In genomic region chr3:128179474-128179819, GRCh38 we compare ENCODE assay signal across 17 cellular contexts. TPM values are rescaled to one million over a fixed set of nuclear protein-coding genes. Genes with fewer than 3 reads are reported as not detected.
DNase-seq lines count a peak whose midpoint lies in the region; ATAC-seq and TF ChIP-seq lines count a peak whose summit lies in the region.
"Had no signal": no experiment of that assay in that cellular context is flagged by ENCODE, and none has a peak within 500 bp of the region (broad histone marks: within the 10 kb centered on the region; RNA-seq: fewer than 3 reads in every experiment).

No MANE protein-coding gene starts in this region.

- peaks cover 13% of the 10 kb centered on the region for H3K79me1 ChIP-seq in mesenchymal stem cell (replicated peaks; ENCODE audit: low read length, poor library complexity, severe bottlenecking)

- WGBS in right cardiac atrium = 58% methylated on average over 7 of the region's 7 CpGs
- WGBS in mesenchymal stem cell = 82% methylated on average over 7 of the region's 7 CpGs

- H3K4me3 Mint-ChIP-seq in effector memory CD8-positive, alpha-beta T cell = no peak overlapping the region
- H3K4me3 Mint-ChIP-seq: B cell had no signal

- DNase-seq in right cardiac atrium (no peak), Right ventricle myocardium superior (no peak), mesenchymal stem cell (no peak), uterus (no peak), HPDE6-E6E7 (ENCODE audit: extremely low spot score) (no peak)
- DNase-seq in effector memory CD8-positive, alpha-beta T cell = no peak
- DNase-seq in stimulated activated CD4-positive, alpha-beta T cell treated with anti-CD3 and anti-CD28 coated beads, Interleukin-2, amount 100 ng/mL, for 24 hours = no peak
- DNase-seq: 8988T; activated gamma-delta T cell; EL; H7; NCI-H1694; ovary; stimulated activated CD4-positive, alpha-beta T cell treated with anti-CD3 and anti-CD28 coated beads, Interleukin-1b, Interleukin-23, amount 100 ng/mL, for 48 hours; stomach had no signal

- no peak overlapping the region for H4K91ac ChIP-seq in mesenchymal stem cell (ENCODE audit: low read length)

- no peaks in the 10 kb centered on the region for H3K9me3 Mint-ChIP-seq in effector memory CD8-positive, alpha-beta T cell

- H3K4me1 ChIP-seq in right cardiac atrium (ENCODE audit: control insufficient read depth, insufficient read depth, low read length) (peaks cover 8% of the 10 kb centered on the region), mesenchymal stem cell (ENCODE audit: control insufficient read depth, insufficient read depth, low read depth, low read length) (peaks cover 2% of the 10 kb centered on the region), uterus (peaks cover 0 to 11% of the 10 kb centered on the region in 2 donors)

- ATAC-seq in right cardiac atrium (no peak), Right ventricle myocardium superior (ENCODE audit: poor library complexity) (no peak), HG03378 (IDR thresholded peaks at IDR 0.05; ENCODE audit: unreplicated experiment) (no peak)
- ATAC-seq in effector memory CD8-positive, alpha-beta T cell (replicated peaks) = no peak

- no peak overlapping the region for H3K23ac ChIP-seq in mesenchymal stem cell (ENCODE audit: low read length in 2 of 2)

- no peaks in the 10 kb centered on the region for H3K27me3 Mint-ChIP-seq in effector memory CD8-positive, alpha-beta T cell
- H3K27me3 Mint-ChIP-seq: B cell had no signal

- H3K36me3 Mint-ChIP-seq in effector memory CD8-positive, alpha-beta T cell (ENCODE audit: insufficient read depth) = no peaks in the 10 kb centered on the region

- no peaks in the 10 kb centered on the region for H3K27me3 ChIP-seq in right cardiac atrium (ENCODE audit: control insufficient read depth, insufficient read depth)
- H3K27me3 ChIP-seq in mesenchymal stem cell (ENCODE audit: control insufficient read depth in 1 of 2, insufficient read depth in 1 of 2, low read length in 2 of 2) = no peaks in the 10 kb centered on the region
- no peaks in the 10 kb centered on the region for H3K27me3 ChIP-seq in uterus
- H3K27me3 ChIP-seq: ovary, stomach had no signal

- H3K4me3 ChIP-seq in right cardiac atrium (ENCODE audit: low read length) = peak overlapping the region; percentile 27
- H3K4me3 ChIP-seq in mesenchymal stem cell (ENCODE audit: insufficient read depth in 1 of 2, low read depth in 1 of 2, low read length in 2 of 2) = peak overlapping the region in 1 of 2 experiments; percentile 69
- peak overlapping the region; percentile 2 to 29 for H3K4me3 ChIP-seq in uterus
- H3K4me3 ChIP-seq: ovary, stomach had no signal

- no peak overlapping the region for H4K8ac ChIP-seq in mesenchymal stem cell (ENCODE audit: low read length)

- intact Hi-C loops in right cardiac atrium (cut with DNase I) (loop anchor here in 2 of 4 donors (10.0 kb wide), 3 partner anchors 135 to 315 kb away; partner anchors contain the start of gene GATA2 (in 1 of the 2)), Right ventricle myocardium superior (cut with DNase I) (no loop called here), uterus (cut with DNase I; ENCODE audit: low total_unique reads) (loop anchor here (5.0 kb wide), 1 partner anchor 308 kb away; no protein-coding TSS in a partner anchor)

- H2BK120ac ChIP-seq in mesenchymal stem cell (ENCODE audit: low read depth, low read length) = no peak overlapping the region

- H3K36me3 ChIP-seq in mesenchymal stem cell (ENCODE audit: control insufficient read depth in 1 of 2, insufficient read depth in 2 of 2, low read depth in 1 of 2, low read length in 2 of 2) (no peaks in the 10 kb centered on the region), uterus (no peaks in the 10 kb centered on the region)
- H3K36me3 ChIP-seq: ovary, stomach had no signal

- no peak for TF ChIP-seq POLR2A in uterus (IDR thresholded peaks at IDR 0.05)

- H2AK5ac ChIP-seq in mesenchymal stem cell (ENCODE audit: low read length, severe bottlenecking) = no peak overlapping the region

- no peak overlapping the region for H3K4ac ChIP-seq in mesenchymal stem cell (ENCODE audit: low read depth in 1 of 2, low read length in 2 of 2)

- no peak overlapping the region for H3K4me2 ChIP-seq in mesenchymal stem cell (ENCODE audit: low read length, poor library complexity, severe bottlenecking)

- H3K9ac ChIP-seq in mesenchymal stem cell (ENCODE audit: low read length) = peak overlapping the region; percentile 82

- no peak overlapping the region for H3K14ac ChIP-seq in mesenchymal stem cell (ENCODE audit: low read length in 2 of 2)

- H3K18ac ChIP-seq in mesenchymal stem cell (ENCODE audit: low read depth in 1 of 2, low read length in 2 of 2) = no peak overlapping the region

- H2BK12ac ChIP-seq in mesenchymal stem cell (ENCODE audit: low read length in 2 of 2) = no peak overlapping the region

- H3K9me3 ChIP-seq in right cardiac atrium (ENCODE audit: control insufficient read depth, low read length) = no peaks in the 10 kb centered on the region
- no peaks in the 10 kb centered on the region for H3K9me3 ChIP-seq in mesenchymal stem cell (ENCODE audit: control insufficient read depth, low read length)
- no peaks in the 10 kb centered on the region for H3K9me3 ChIP-seq in uterus
- H3K9me3 ChIP-seq: ovary, stomach had no signal

- peaks cover 35 to 41% of the 10 kb centered on the region in 2 donors for H3K4me1 Mint-ChIP-seq in effector memory CD8-positive, alpha-beta T cell (ENCODE audit: low read depth in 2 of 2)

- H2BK15ac ChIP-seq in mesenchymal stem cell (ENCODE audit: low read depth, poor library complexity, severe bottlenecking) = no peak overlapping the region

- no peak overlapping the region for H3K27ac ChIP-seq in right cardiac atrium (ENCODE audit: low read length)
- no peak overlapping the region for H3K27ac ChIP-seq in mesenchymal stem cell (ENCODE audit: low read length, poor library complexity, severe bottlenecking)
- peak overlapping the region; percentile 79 to 80 for H3K27ac ChIP-seq in uterus
- H3K27ac ChIP-seq: ovary, stomach had no signal

- no peak overlapping the region for H2AFZ ChIP-seq in mesenchymal stem cell (ENCODE audit: low read depth, low read length)

- H2BK5ac ChIP-seq in mesenchymal stem cell (ENCODE audit: low read depth, low read length, poor library complexity, severe bottlenecking) = no peak overlapping the region

- no peak for TF ChIP-seq CTCF in uterus (IDR thresholded peaks at IDR 0.05)

- H3K27ac Mint-ChIP-seq in effector memory CD8-positive, alpha-beta T cell = peak overlapping the region; percentile 41 to 55
- H3K27ac Mint-ChIP-seq: B cell had no signal

RNA-seq across cellular contexts. Expression of gene EEFSEC, which starts 26.2 kb away (rescaled TPM):
- 10 to 100 TPM; 14.7 to 17.6 (median 16.2) TPM for total RNA-seq in right cardiac atrium
- polyA plus RNA-seq in right cardiac atrium = 15.0 TPM
- 16.9 TPM for total RNA-seq in Right ventricle myocardium superior
- polyA plus RNA-seq in mesenchymal stem cell (2013, experiment 1 of 2) = 5.1 TPM
- 5.3 TPM for polyA plus RNA-seq in mesenchymal stem cell (2013, experiment 2 of 2)
- 10 to 100 TPM in 2 of 4 donors, 1 to 10 TPM in 2; 2.9 to 20.0 (median 12.5) TPM for total RNA-seq in uterus

RNA-seq across cellular contexts. Expression of gene RUVBL1, which starts 55.8 kb away (rescaled TPM):
- total RNA-seq in right cardiac atrium (10 to 100 TPM; 20.9 to 27.1 (median 26.6) TPM), Right ventricle myocardium superior (21.0 TPM), uterus (10 to 100 TPM in 3 of 4 donors, 1 to 10 TPM in 1; 9.7 to 38.4 (median 16.6) TPM)
- 28.9 TPM for polyA plus RNA-seq in right cardiac atrium
- polyA plus RNA-seq in mesenchymal stem cell (2013, experiment 1 of 2) = 22.4 TPM
- 22.3 TPM for polyA plus RNA-seq in mesenchymal stem cell (2013, experiment 2 of 2)

Comparison
In these comparisons a context has a peak if more than half of its experiments do, and no peak if none do; other contexts are left out.
1. H3K27ac ChIP-seq: peak in uterus (2 of 2); none in right cardiac atrium (single experiment) and mesenchymal stem cell (single experiment).